In genomic region chr7:25995216-25995615, GRCh38 we compare ENCODE assay signal across 23 cellular contexts.
"Had no signal": no experiment of that assay in that cellular context is flagged by ENCODE, and none has a peak within 500 bp of the region (broad histone marks: within the 10 kb centered on the region; RNA-seq: fewer than 3 reads in every experiment).

No MANE protein-coding gene starts in this region.

- DNase-seq: cerebellar nuclear complex; erythroblast; foreskin keratinocyte; left colon; left ventricle myocardium superior; mesenchymal stem cell; naive B cell; occipital lobe; psoas muscle; retina; right lobe of liver; spleen; stimulated activated CD4-positive, alpha-beta T cell treated with anti-CD3 and anti-CD28 coated beads, Interleukin-15, amount 100 ng/mL, for 24 hours; stimulated activated CD4-positive, alpha-beta T cell treated with anti-CD3 and anti-CD28 coated beads, Interleukin-1b, Interleukin-23, amount 100 ng/mL, for 48 hours; stimulated activated CD4-positive, alpha-beta T cell treated with anti-CD3 and anti-CD28 coated beads, Interleukin-4, amount 100 ng/mL, for 24 hours; tibial artery; upper lobe of right lung had no signal

- H3K4me3 ChIP-seq: lung, psoas muscle, right lobe of liver, spleen, suprapubic skin, tibial artery, upper lobe of right lung had no signal

- H3K9ac ChIP-seq: parathyroid adenoma had no signal

- H2AFZ ChIP-seq: parathyroid adenoma had no signal

- ATAC-seq: foreskin keratinocyte; left ventricle myocardium superior; psoas muscle; stimulated activated memory B cell treated with anti-CD40 and anti-IgM and Interleukin-4, amounts not matched to agents 10 μg/mL and 1 μg/mL and 100 μg/mL, for 72 hours; upper lobe of right lung had no signal

- H3K27ac ChIP-seq: foreskin keratinocyte, parathyroid adenoma, psoas muscle, right lobe of liver, spleen, suprapubic skin, tibial artery, upper lobe of right lung had no signal

- H3K4me1 ChIP-seq: foreskin keratinocyte, parathyroid adenoma, psoas muscle, right lobe of liver, spleen, suprapubic skin, tibial artery, upper lobe of right lung had no signal

- H3K27me3 ChIP-seq: right lobe of liver, suprapubic skin, upper lobe of right lung had no signal

- FAIRE-seq: colon, endothelial cell of umbilical vein had no signal

- H3K36me3 ChIP-seq: right lobe of liver, spleen, suprapubic skin, tibial artery, upper lobe of right lung had no signal

- H3K9me3 ChIP-seq: psoas muscle, right lobe of liver, suprapubic skin, tibial artery, upper lobe of right lung had no signal
